ENCODE assay signal across 9 cellular contexts in genomic region chr2:46970334-46971288, GRCh38. TPM values are rescaled to one million over a fixed set of nuclear protein-coding genes. Genes with fewer than 3 reads are reported as not detected.
A peak's percentile ranks its signal among the peaks of the same experiment; 100 is the strongest.
DNase-seq lines count a peak whose midpoint lies in the region; TF ChIP-seq lines count a peak whose summit lies in the region.
"Had no signal": no experiment of that assay in that cellular context is flagged by ENCODE, and none has a peak within 500 bp of the region (broad histone marks: within the 10 kb centered on the region; RNA-seq: fewer than 3 reads in every experiment).

No MANE protein-coding gene starts in this region.

- no peak overlapping the region for H3K27ac Mint-ChIP-seq in progenitor cell of endocrine pancreas

- H3K9me3 ChIP-seq in hepatocyte (ENCODE audit: low read depth) (no peaks in the 10 kb centered on the region), tibial nerve (no peaks in the 10 kb centered on the region)

- H3K27me3 Mint-ChIP-seq in progenitor cell of endocrine pancreas, result no peaks in the 10 kb centered on the region

- H3K9me3 Mint-ChIP-seq in progenitor cell of endocrine pancreas (ENCODE audit: low read depth), result no peaks in the 10 kb centered on the region

- peak in 1 of 2 donors; percentile 64 for TF ChIP-seq EP300 in tibial nerve (IDR thresholded peaks at IDR 0.05)

- H3K4me1 ChIP-seq in hepatocyte (ENCODE audit: insufficient read depth) (peaks cover 11% of the 10 kb centered on the region), tibial nerve (peaks cover 0 to 51% (median 34%) of the 10 kb centered on the region in 4 donors)

- TF ChIP-seq POLR2A in tibial nerve (IDR thresholded peaks at IDR 0.05), result no peak

- no peaks in the 10 kb centered on the region for H3K27me3 ChIP-seq in hepatocyte
- no peaks in the 10 kb centered on the region for H3K27me3 ChIP-seq in tibial nerve

- H3K36me3 Mint-ChIP-seq in progenitor cell of endocrine pancreas (ENCODE audit: insufficient read depth), result peaks cover 1% of the 10 kb centered on the region

- H3K9me2 ChIP-seq in hepatocyte (replicated peaks; ENCODE audit: insufficient read depth), result no peaks in the 10 kb centered on the region

- H3K27ac ChIP-seq in hepatocyte (peak overlapping the region; percentile 64), tibial nerve (peak overlapping the region; percentile 7 to 68 (median 67))
- H3K27ac ChIP-seq: 22Rv1 had no signal

- H3K4me3 Mint-ChIP-seq in progenitor cell of endocrine pancreas (ENCODE audit: low read depth), result no peak overlapping the region

- H3K4me3 ChIP-seq in hepatocyte, result no peak overlapping the region
- H3K4me3 ChIP-seq in tibial nerve, result no peak overlapping the region

- no peaks in the 10 kb centered on the region for H3K4me1 Mint-ChIP-seq in progenitor cell of endocrine pancreas (ENCODE audit: low read depth)

- no peak overlapping the region for H3K4me2 ChIP-seq in hepatocyte

- WGBS in hepatocyte (ENCODE audit: low lambda C conversion rate, missing lambda C conversion rate), result 83% methylated on average over 12 of the region's 13 CpGs
- 63 to 64% methylated on average over 11 to 13 of the region's 13 CpGs for WGBS in tibial nerve, 2 donors

- H2AFZ ChIP-seq in hepatocyte, result no peak overlapping the region

- H3K36me3 ChIP-seq in hepatocyte (replicated peaks; ENCODE audit: insufficient read depth, low read depth), result no peaks in the 10 kb centered on the region
- H3K36me3 ChIP-seq in tibial nerve, result peaks cover 0 to 10% (median 0%) of the 10 kb centered on the region in 3 donors

- peaks cover 6% of the 10 kb centered on the region for H3K79me2 ChIP-seq in hepatocyte

- peak; percentile 23 for DNase-seq in DMS53 (lab: John Stamatoyannopoulos, UW)
- DNase-seq in DMS53 treated with DMSO at 0.1 percent for 48 hours (lab: John Stamatoyannopoulos, UW; ENCODE audit: unreplicated experiment), result no peak
- DNase-seq in UCSD-AML1 (lab: John Stamatoyannopoulos, UW; ENCODE audit: unreplicated experiment), result peak; percentile 36
- peak; percentile 64 for DNase-seq in hepatocyte (ENCODE audit: low spot score)
- peak; percentile 38 to 57 for DNase-seq in tibial nerve (ENCODE audit: low spot score in 2 of 2)
- no peak for DNase-seq in stimulated activated naive CD4-positive, alpha-beta T cell treated with Interleukin-2 at 50 U/mL for 16 hours (lab: John Stamatoyannopoulos, UW)
- DNase-seq in NCI-H748 treated with DMSO at 0.1 percent for 48 hours (lab: John Stamatoyannopoulos, UW), result no peak
- no peak for DNase-seq in progenitor cell of endocrine pancreas (ENCODE audit: low spot score, unreplicated experiment)

- TF ChIP-seq CTCF in hepatocyte (IDR thresholded peaks at IDR 0.05; ENCODE audit: poor library complexity) (no peak), tibial nerve (IDR thresholded peaks at IDR 0.05) (no peak), progenitor cell of endocrine pancreas (IDR thresholded peaks at IDR 0.05; ENCODE audit: unreplicated experiment) (no peak)

- no peaks in the 10 kb centered on the region for H4K20me1 ChIP-seq in hepatocyte (ENCODE audit: insufficient read depth, poor library complexity, severe bottlenecking)

RNA-seq across cellular contexts. Expression of gene TTC7A, which starts 29.6 kb away (rescaled TPM):
- total RNA-seq in hepatocyte (13.7 and 14.7 TPM in 2 replicates), tibial nerve (10 to 100 TPM; 37.4 to 59.8 (median 51.7) TPM), progenitor cell of endocrine pancreas (14.2 and 14.8 TPM in 2 replicates)
- polyA plus RNA-seq in hepatocyte, result 20.4 and 24.2 TPM in 2 replicates

RNA-seq across cellular contexts. Expression of gene MCFD2, which starts 55.0 kb away (rescaled TPM):
- total RNA-seq in hepatocyte (196 and 203 TPM in 2 replicates), tibial nerve (100 to 1,000 TPM in 1 of 4 donors, 10 to 100 TPM in 3; 49.2 to 111 (median 56.0) TPM), progenitor cell of endocrine pancreas (72.9 and 78.3 TPM in 2 replicates)
- polyA plus RNA-seq in hepatocyte, result 144 and 161 TPM in 2 replicates

Comparison
In these comparisons a context has a peak if more than half of its experiments do, and no peak if none do; other contexts are left out.
1. DNase-seq: peak in DMS53 (single experiment), UCSD-AML1 (single experiment), hepatocyte (single experiment) and tibial nerve (2 of 2); none in DMS53 treated with DMSO at 0.1 percent for 48 hours (single experiment), stimulated activated naive CD4-positive, alpha-beta T cell treated with Interleukin-2 at 50 U/mL for 16 hours (single experiment), NCI-H748 treated with DMSO at 0.1 percent for 48 hours (single experiment) and progenitor cell of endocrine pancreas (single experiment).